2 cellular contexts compared by ENCODE assay signal in genomic region chr3:53805463-53806159, GRCh38.
TF ChIP-seq lines count a peak whose summit lies in the region.

No MANE protein-coding gene starts in this region.

TF ChIP-seq in SK-N-SH, 30 proteins besides CTCF, POLR2A, EP300 and RAD21:
- TF ChIP-seq, protein P1, sequence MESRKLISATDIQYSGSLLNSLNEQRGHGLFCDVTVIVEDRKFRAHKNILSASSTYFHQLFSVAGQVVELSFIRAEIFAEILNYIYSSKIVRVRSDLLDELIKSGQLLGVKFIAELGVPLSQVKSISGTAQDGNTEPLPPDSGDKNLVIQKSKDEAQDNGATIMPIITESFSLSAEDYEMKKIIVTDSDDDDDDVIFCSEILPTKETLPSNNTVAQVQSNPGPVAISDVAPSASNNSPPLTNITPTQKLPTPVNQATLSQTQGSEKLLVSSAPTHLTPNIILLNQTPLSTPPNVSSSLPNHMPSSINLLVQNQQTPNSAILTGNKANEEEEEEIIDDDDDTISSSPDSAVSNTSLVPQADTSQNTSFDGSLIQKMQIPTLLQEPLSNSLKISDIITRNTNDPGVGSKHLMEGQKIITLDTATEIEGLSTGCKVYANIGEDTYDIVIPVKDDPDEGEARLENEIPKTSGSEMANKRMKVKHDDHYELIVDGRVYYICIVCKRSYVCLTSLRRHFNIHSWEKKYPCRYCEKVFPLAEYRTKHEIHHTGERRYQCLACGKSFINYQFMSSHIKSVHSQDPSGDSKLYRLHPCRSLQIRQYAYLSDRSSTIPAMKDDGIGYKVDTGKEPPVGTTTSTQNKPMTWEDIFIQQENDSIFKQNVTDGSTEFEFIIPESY (IDR thresholded peaks at IDR 0.05; ENCODE audit: borderline replicate concordance, low read depth): no peak
- TF ChIP-seq, protein P2, sequence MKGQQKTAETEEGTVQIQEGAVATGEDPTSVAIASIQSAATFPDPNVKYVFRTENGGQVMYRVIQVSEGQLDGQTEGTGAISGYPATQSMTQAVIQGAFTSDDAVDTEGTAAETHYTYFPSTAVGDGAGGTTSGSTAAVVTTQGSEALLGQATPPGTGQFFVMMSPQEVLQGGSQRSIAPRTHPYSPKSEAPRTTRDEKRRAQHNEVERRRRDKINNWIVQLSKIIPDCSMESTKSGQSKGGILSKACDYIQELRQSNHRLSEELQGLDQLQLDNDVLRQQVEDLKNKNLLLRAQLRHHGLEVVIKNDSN (IDR thresholded peaks at IDR 0.05; ENCODE audit: borderline replicate concordance, low read depth): no peak
- no peak for TF ChIP-seq GABPA (IDR thresholded peaks at IDR 0.05; ENCODE audit: low read depth)
- TF ChIP-seq MEF2A (IDR thresholded peaks at IDR 0.05; ENCODE audit: borderline replicate concordance, low read depth): no peak
- TF ChIP-seq POLR2AphosphoS5 (IDR thresholded peaks at IDR 0.05; ENCODE audit: low read depth, low read length): no peak
- no peak for TF ChIP-seq IRF3 (IDR thresholded peaks at IDR 0.05; ENCODE audit: low read depth, low read length)
- TF ChIP-seq NRF1 (IDR thresholded peaks at IDR 0.05; ENCODE audit: low read depth, low read length): no peak
- TF ChIP-seq YY1 (IDR thresholded peaks at IDR 0.05; ENCODE audit: low read depth): no peak
- TF ChIP-seq, protein P3, sequence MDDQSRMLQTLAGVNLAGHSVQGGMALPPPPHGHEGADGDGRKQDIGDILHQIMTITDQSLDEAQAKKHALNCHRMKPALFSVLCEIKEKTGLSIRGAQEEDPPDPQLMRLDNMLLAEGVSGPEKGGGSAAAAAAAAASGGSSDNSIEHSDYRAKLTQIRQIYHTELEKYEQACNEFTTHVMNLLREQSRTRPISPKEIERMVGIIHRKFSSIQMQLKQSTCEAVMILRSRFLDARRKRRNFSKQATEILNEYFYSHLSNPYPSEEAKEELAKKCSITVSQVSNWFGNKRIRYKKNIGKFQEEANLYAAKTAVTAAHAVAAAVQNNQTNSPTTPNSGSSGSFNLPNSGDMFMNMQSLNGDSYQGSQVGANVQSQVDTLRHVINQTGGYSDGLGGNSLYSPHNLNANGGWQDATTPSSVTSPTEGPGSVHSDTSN (IDR thresholded peaks at IDR 0.05): no peak
- TF ChIP-seq FOXJ3 (CRISPR knock-in tag; IDR thresholded peaks at IDR 0.05): no peak
- no peak for TF ChIP-seq CHD2 (IDR thresholded peaks at IDR 0.05; ENCODE audit: low read length, partially characterized antibody)
- no peak for TF ChIP-seq TCF12 (IDR thresholded peaks at IDR 0.05)
- no peak for TF ChIP-seq RXRA (IDR thresholded peaks at IDR 0.05; ENCODE audit: borderline replicate concordance, low read depth)
- no peak for TF ChIP-seq GATA2 (CRISPR knock-in tag; IDR thresholded peaks at IDR 0.05)
- no peak for TF ChIP-seq ELF1 (IDR thresholded peaks at IDR 0.05)
- TF ChIP-seq SIN3A (IDR thresholded peaks at IDR 0.05; ENCODE audit: borderline replicate concordance, low read depth, low read length): no peak
- TF ChIP-seq RCOR1 (IDR thresholded peaks at IDR 0.05; ENCODE audit: low read length): no peak

TF ChIP-seq in H1, 55 proteins besides CTCF, POLR2A, EP300 and RAD21:
- TF ChIP-seq KDM1A (IDR thresholded peaks at IDR 0.05; ENCODE audit: borderline replicate concordance, low read length) (no peak), CBX5 (IDR thresholded peaks at IDR 0.05; ENCODE audit: low read depth, low read length) (no peak), JUN (IDR thresholded peaks at IDR 0.05; ENCODE audit: low read depth, low read length) (no peak), TBP (IDR thresholded peaks at IDR 0.05; ENCODE audit: low read depth, low read length) (no peak), CTBP2 (IDR thresholded peaks at IDR 0.05; ENCODE audit: borderline replicate concordance, insufficient read depth, insufficient read length, low read length) (no peak), CBX8 (IDR thresholded peaks at IDR 0.05; ENCODE audit: borderline replicate concordance, low read depth, low read length) (no peak), GABPA (IDR thresholded peaks at IDR 0.05; ENCODE audit: borderline replicate concordance, insufficient read depth, low read length) (no peak), ATF2 (IDR thresholded peaks at IDR 0.05; ENCODE audit: low read length) (no peak), CEBPB (IDR thresholded peaks at IDR 0.05; ENCODE audit: low read depth, low read length) (no peak), ASH2L (IDR thresholded peaks at IDR 0.05; ENCODE audit: low read length) (no peak), E2F6 (IDR thresholded peaks at IDR 0.05) (no peak), SUZ12 (IDR thresholded peaks at IDR 0.05; ENCODE audit: low read length) (no peak), JUND (IDR thresholded peaks at IDR 0.05; ENCODE audit: low read length) (no peak), RNF2 (IDR thresholded peaks at IDR 0.05; ENCODE audit: borderline replicate concordance, low read depth, low read length, missing control alignments, poor library complexity, severe bottlenecking) (no peak), CHD1 (IDR thresholded peaks at IDR 0.05; ENCODE audit: low read depth, low read length) (no peak), YY1 (IDR thresholded peaks at IDR 0.05; ENCODE audit: low read depth, low read length) (no peak), MAFK (IDR thresholded peaks at IDR 0.05; ENCODE audit: low read depth, low read length) (no peak), RXRA (IDR thresholded peaks at IDR 0.05; ENCODE audit: insufficient read depth, low read depth, low read length) (no peak), PHF8 (conservative IDR thresholded peaks at IDR 0.05; ENCODE audit: low read depth, low read length) (no peak), POLR2AphosphoS5 (IDR thresholded peaks at IDR 0.05; ENCODE audit: low read depth, low read length) (no peak)
TF ChIP-seq in H1: peak in this region for 0.
